In genomic region chr11:69298778-69299461, GRCh38 we compare ENCODE assay signal across 1 cellular context.
TF ChIP-seq lines count a peak whose summit lies in the region.

No MANE protein-coding gene starts in this region.

TF ChIP-seq in HepG2, 621 proteins besides CTCF, POLR2A, EP300 and RAD21:
- TF ChIP-seq, protein P1, sequence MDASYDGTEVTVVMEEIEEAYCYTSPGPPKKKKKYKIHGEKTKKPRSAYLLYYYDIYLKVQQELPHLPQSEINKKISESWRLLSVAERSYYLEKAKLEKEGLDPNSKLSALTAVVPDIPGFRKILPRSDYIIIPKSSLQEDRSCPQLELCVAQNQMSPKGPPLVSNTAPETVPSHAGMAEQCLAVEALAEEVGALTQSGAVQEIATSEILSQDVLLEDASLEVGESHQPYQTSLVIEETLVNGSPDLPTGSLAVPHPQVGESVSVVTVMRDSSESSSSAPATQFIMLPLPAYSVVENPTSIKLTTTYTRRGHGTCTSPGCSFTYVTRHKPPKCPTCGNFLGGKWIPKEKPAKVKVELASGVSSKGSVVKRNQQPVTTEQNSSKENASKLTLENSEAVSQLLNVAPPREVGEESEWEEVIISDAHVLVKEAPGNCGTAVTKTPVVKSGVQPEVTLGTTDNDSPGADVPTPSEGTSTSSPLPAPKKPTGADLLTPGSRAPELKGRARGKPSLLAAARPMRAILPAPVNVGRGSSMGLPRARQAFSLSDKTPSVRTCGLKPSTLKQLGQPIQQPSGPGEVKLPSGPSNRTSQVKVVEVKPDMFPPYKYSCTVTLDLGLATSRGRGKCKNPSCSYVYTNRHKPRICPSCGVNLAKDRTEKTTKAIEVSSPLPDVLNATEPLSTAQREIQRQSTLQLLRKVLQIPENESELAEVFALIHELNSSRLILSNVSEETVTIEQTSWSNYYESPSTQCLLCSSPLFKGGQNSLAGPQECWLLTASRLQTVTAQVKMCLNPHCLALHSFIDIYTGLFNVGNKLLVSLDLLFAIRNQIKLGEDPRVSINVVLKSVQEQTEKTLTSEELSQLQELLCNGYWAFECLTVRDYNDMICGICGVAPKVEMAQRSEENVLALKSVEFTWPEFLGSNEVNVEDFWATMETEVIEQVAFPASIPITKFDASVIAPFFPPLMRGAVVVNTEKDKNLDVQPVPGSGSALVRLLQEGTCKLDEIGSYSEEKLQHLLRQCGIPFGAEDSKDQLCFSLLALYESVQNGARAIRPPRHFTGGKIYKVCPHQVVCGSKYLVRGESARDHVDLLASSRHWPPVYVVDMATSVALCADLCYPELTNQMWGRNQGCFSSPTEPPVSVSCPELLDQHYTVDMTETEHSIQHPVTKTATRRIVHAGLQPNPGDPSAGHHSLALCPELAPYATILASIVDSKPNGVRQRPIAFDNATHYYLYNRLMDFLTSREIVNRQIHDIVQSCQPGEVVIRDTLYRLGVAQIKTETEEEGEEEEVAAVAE (CRISPR knock-in tag; IDR thresholded peaks at IDR 0.05; ENCODE audit: borderline replicate concordance): no peak
- TF ChIP-seq HOXA3 (CRISPR knock-in tag; IDR thresholded peaks at IDR 0.05): no peak
- TF ChIP-seq, protein P2, sequence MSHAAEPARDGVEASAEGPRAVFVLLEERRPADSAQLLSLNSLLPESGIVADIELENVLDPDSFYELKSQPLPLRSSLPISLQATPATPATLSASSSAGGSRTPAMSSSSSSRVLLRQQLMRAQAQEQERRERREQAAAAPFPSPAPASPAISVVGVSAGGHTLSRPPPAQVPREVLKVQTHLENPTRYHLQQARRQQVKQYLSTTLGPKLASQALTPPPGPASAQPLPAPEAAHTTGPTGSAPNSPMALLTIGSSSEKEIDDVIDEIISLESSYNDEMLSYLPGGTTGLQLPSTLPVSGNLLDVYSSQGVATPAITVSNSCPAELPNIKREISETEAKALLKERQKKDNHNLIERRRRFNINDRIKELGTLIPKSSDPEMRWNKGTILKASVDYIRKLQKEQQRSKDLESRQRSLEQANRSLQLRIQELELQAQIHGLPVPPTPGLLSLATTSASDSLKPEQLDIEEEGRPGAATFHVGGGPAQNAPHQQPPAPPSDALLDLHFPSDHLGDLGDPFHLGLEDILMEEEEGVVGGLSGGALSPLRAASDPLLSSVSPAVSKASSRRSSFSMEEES (CRISPR knock-in tag; IDR thresholded peaks at IDR 0.05): no peak
- TF ChIP-seq ZNF343 (CRISPR knock-in tag; IDR thresholded peaks at IDR 0.05): no peak
- TF ChIP-seq, protein P3, sequence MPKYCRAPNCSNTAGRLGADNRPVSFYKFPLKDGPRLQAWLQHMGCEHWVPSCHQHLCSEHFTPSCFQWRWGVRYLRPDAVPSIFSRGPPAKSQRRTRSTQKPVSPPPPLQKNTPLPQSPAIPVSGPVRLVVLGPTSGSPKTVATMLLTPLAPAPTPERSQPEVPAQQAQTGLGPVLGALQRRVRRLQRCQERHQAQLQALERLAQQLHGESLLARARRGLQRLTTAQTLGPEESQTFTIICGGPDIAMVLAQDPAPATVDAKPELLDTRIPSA (CRISPR knock-in tag; IDR thresholded peaks at IDR 0.05; ENCODE audit: borderline replicate concordance): no peak
- no peak for TF ChIP-seq FOSL1 (CRISPR knock-in tag; IDR thresholded peaks at IDR 0.05; ENCODE audit: borderline replicate concordance)
- TF ChIP-seq ZNF543 (CRISPR knock-in tag; IDR thresholded peaks at IDR 0.05): no peak
- TF ChIP-seq HHEX (CRISPR knock-in tag; IDR thresholded peaks at IDR 0.05): no peak
- no peak for TF ChIP-seq PHF8 (CRISPR knock-in tag; IDR thresholded peaks at IDR 0.05)
TF ChIP-seq in HepG2: peak in this region for 0.
